9 cellular contexts compared by ENCODE assay signal in the genomic region with DNA sequence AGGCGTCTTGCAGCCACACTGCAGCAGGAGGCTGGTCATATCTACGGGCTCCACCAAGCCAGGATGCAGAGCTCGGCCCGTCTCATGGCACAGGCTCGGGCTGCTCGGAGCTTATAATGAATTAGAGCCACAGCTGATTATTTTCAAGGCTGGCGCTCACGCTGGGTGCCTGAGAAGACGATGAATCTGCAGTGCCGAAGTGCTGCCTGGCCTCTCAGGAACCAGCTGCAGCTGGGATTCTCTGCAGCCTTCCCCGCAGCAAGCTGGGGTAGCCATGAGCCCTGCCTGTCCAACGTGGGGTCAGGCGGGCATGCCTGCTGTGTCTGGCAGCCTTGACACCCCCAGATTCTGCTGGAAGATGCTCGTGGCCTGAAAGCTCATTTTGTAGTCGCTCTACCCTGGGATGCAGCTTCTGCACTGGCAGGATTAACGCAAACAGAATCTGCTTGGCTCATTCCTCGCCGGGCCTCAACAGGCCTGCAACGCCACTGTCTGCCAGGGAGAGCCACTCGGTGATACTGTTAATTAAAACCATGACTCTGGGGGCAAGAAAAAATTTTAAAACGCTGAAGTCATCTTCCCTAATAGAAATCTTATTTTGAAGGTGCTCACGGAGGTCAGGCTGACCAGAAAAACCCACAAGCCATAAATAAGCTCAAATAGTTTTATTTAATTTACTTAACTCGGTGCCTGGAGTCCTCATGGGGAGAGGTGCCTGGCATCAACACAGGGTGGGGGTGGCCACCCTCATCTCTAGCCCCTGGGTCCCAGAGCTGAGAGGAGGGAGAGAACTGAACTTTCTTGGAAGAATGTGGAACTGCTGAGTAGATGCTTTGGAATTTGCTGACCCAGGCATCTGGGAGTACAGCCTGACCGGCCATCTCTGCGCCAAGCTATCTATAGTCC.
DNase-seq lines count a peak whose midpoint lies in the region; ATAC-seq and TF ChIP-seq lines count a peak whose summit lies in the region.
"Had no signal": no experiment of that assay in that cellular context is flagged by ENCODE, and none has a peak within 500 bp of the region (broad histone marks: within the 10 kb centered on the region; RNA-seq: fewer than 3 reads in every experiment).

No MANE protein-coding gene starts in this region.

- H3K27me3 Mint-ChIP-seq in activated CD4-positive, alpha-beta memory T cell treated with anti-CD3 and anti-CD28 coated beads for 36 hours = no peaks in the 10 kb centered on the region

- in situ Hi-C loops in astrocyte of the cerebellum (cut with HindIII; ENCODE audit: low sequenced_read_pairs) = no loop called here

- POLR2A ChIA-PET in activated CD4-positive, alpha-beta memory T cell treated with anti-CD3 and anti-CD28 coated beads for 36 hours (lab: Charles Lee) = no interaction called here

- no peaks in the 10 kb centered on the region for H3K9me3 Mint-ChIP-seq in activated CD4-positive, alpha-beta memory T cell treated with anti-CD3 and anti-CD28 coated beads for 36 hours

- DNase-seq in HCEC 1CT = peak; percentile 9
- DNase-seq in astrocyte of the cerebellum (ENCODE audit: low read depth) = peak; percentile 71
- peak; percentile 80 for DNase-seq in kidney glomerular epithelial cell (lab: John Stamatoyannopoulos, UW)
- DNase-seq in superior temporal gyrus (ENCODE audit: extremely low spot score) = peak; percentile 54
- DNase-seq in activated CD4-positive, alpha-beta memory T cell treated with anti-CD3 and anti-CD28 coated beads for 36 hours = no peak
- DNase-seq: activated naive CD4-positive, alpha-beta T cell treated with Interleukin-2 at 50 U/mL for 16 hours had no signal

- ATAC-seq in GM21423 (IDR thresholded peaks at IDR 0.05; ENCODE audit: unreplicated experiment) = no peak
- ATAC-seq in HG03039 (IDR thresholded peaks at IDR 0.05; ENCODE audit: unreplicated experiment) = no peak
- ATAC-seq in GM21619 (IDR thresholded peaks at IDR 0.05; ENCODE audit: unreplicated experiment) = no peak

- H3K27ac Mint-ChIP-seq in activated CD4-positive, alpha-beta memory T cell treated with anti-CD3 and anti-CD28 coated beads for 36 hours = no peak overlapping the region

- CTCF ChIA-PET in activated CD4-positive, alpha-beta memory T cell treated with anti-CD3 and anti-CD28 coated beads for 36 hours (lab: Charles Lee) = no interaction called here

- intact Hi-C loops in activated CD4-positive, alpha-beta memory T cell treated with anti-CD3 and anti-CD28 coated beads for 36 hours (cut with micrococcal nuclease) = no loop called here

- H3K4me3 Mint-ChIP-seq in activated CD4-positive, alpha-beta memory T cell treated with anti-CD3 and anti-CD28 coated beads for 36 hours = no peak overlapping the region

- no peak for TF ChIP-seq CTCF in astrocyte of the cerebellum (IDR thresholded peaks at IDR 0.05; ENCODE audit: low read depth, low read length, missing control alignments)

- no peaks in the 10 kb centered on the region for H3K36me3 Mint-ChIP-seq in activated CD4-positive, alpha-beta memory T cell treated with anti-CD3 and anti-CD28 coated beads for 36 hours

- peaks cover 26% of the 10 kb centered on the region for H3K4me1 Mint-ChIP-seq in activated CD4-positive, alpha-beta memory T cell treated with anti-CD3 and anti-CD28 coated beads for 36 hours (ENCODE audit: low read depth)

- H3K4me3 ChIP-seq in astrocyte of the cerebellum (ENCODE audit: low read depth, low read length) = no peak overlapping the region
